ENCODE assay signal across 15 cellular contexts in the genomic region with DNA sequence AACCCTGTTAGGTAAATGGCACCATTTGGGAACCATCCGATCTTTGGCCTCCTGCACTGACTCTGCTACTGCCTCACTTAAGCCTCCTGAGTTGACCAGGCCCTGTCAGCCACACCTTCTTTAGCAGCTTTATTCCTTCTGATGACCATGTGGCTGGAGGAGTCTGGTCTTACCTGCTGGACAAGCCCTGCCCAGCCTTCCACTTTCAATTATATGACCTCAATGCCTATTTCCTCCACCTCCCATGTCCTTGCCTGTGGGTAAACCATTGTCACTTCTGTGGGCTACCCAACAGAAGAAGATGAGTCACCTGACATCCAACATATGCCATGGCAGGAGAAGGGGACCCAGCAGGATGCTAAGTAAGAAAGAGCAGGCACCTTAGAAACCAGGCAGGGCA.
"Had no signal": no experiment of that assay in that cellular context is flagged by ENCODE, and none has a peak within 500 bp of the region (broad histone marks: within the 10 kb centered on the region; RNA-seq: fewer than 3 reads in every experiment).

No MANE protein-coding gene starts in this region.

- H3K9me3 Mint-ChIP-seq: activated naive CD8-positive, alpha-beta T cell treated with anti-CD3 and anti-CD28 coated beads, Interleukin-2, amount 50 U/mL, for 24 hours; dendritic cell treated with granulocyte-macrophage colony-stimulating factor and Interleukin-4, amounts not matched to agents 40 ng/mL and 50 ng/mL, for 4 days; stimulated activated memory B cell treated with anti-CD40 and anti-IgM and Interleukin-4, amounts not matched to agents 10 μg/mL and 1 μg/mL and 100 μg/mL, for 72 hours had no signal

- H3K27ac Mint-ChIP-seq: activated naive CD8-positive, alpha-beta T cell treated with anti-CD3 and anti-CD28 coated beads, Interleukin-2, amount 50 U/mL, for 24 hours; dendritic cell treated with granulocyte-macrophage colony-stimulating factor and Interleukin-4, amounts not matched to agents 40 ng/mL and 50 ng/mL, for 4 days; naive thymus-derived CD4-positive, alpha-beta T cell; stimulated activated memory B cell treated with anti-CD40 and anti-IgM and Interleukin-4, amounts not matched to agents 10 μg/mL and 1 μg/mL and 100 μg/mL, for 72 hours had no signal

- H3K36me3 ChIP-seq: uterus had no signal

- H3K4me3 ChIP-seq: lung, uterus had no signal

- H3K27me3 ChIP-seq: uterus had no signal

- H3K4me3 Mint-ChIP-seq: activated naive CD8-positive, alpha-beta T cell treated with anti-CD3 and anti-CD28 coated beads, Interleukin-2, amount 50 U/mL, for 24 hours; dendritic cell treated with granulocyte-macrophage colony-stimulating factor and Interleukin-4, amounts not matched to agents 40 ng/mL and 50 ng/mL, for 4 days; naive thymus-derived CD4-positive, alpha-beta T cell; stimulated activated memory B cell treated with anti-CD40 and anti-IgM and Interleukin-4, amounts not matched to agents 10 μg/mL and 1 μg/mL and 100 μg/mL, for 72 hours had no signal

- H3K4me1 ChIP-seq: uterus had no signal

- ATAC-seq: activated naive CD8-positive, alpha-beta T cell treated with anti-CD3 and anti-CD28 coated beads, Interleukin-2, amount 50 U/mL, for 24 hours; naive thymus-derived CD4-positive, alpha-beta T cell; stimulated activated memory B cell treated with anti-CD40 and anti-IgM and Interleukin-4, amounts not matched to agents 10 μg/mL and 1 μg/mL and 100 μg/mL, for 72 hours had no signal

- H3K36me3 Mint-ChIP-seq: naive thymus-derived CD4-positive, alpha-beta T cell; stimulated activated memory B cell treated with anti-CD40 and anti-IgM and Interleukin-4, amounts not matched to agents 10 μg/mL and 1 μg/mL and 100 μg/mL, for 72 hours had no signal

- H3K27me3 Mint-ChIP-seq: dendritic cell treated with granulocyte-macrophage colony-stimulating factor and Interleukin-4, amounts not matched to agents 40 ng/mL and 50 ng/mL, for 4 days; stimulated activated memory B cell treated with anti-CD40 and anti-IgM and Interleukin-4, amounts not matched to agents 10 μg/mL and 1 μg/mL and 100 μg/mL, for 72 hours had no signal

- H3K27ac ChIP-seq: uterus had no signal

- H3K9me3 ChIP-seq: uterus had no signal

- DNase-seq: activated CD4-positive, alpha-beta T cell treated with anti-CD3 and anti-CD28 coated beads for 1 hour; activated CD4-positive, alpha-beta T cell treated with anti-CD3 and anti-CD28 coated beads, Interleukin-2, amount 50 U/mL, for 4 hours; activated naive CD4-positive, alpha-beta T cell treated with Interleukin-2 at 50 U/mL for 16 hours; activated naive CD8-positive, alpha-beta T cell treated with anti-CD3 and anti-CD28 coated beads, Interleukin-2, amount 50 U/mL, for 24 hours; activated T-cell treated with anti-CD3 and anti-CD28 coated beads for 4 hours; aorta; effector memory CD4-positive, alpha-beta T cell; naive thymus-derived CD4-positive, alpha-beta T cell; stimulated activated CD4-positive, alpha-beta T cell treated with anti-CD3 and anti-CD28 coated beads, Interleukin-12 subunit alpha, Interleukin-12 subunit beta, amount 100 ng/mL, for 4 hours; stimulated activated CD4-positive, alpha-beta T cell treated with anti-CD3 and anti-CD28 coated beads, Interleukin-2, amount 100 ng/mL, for 24 hours; T1000; uterus had no signal

- H3K4me1 Mint-ChIP-seq: activated naive CD8-positive, alpha-beta T cell treated with anti-CD3 and anti-CD28 coated beads, Interleukin-2, amount 50 U/mL, for 24 hours had no signal
